ENCODE assay signal across 8 cellular contexts in the genomic region with DNA sequence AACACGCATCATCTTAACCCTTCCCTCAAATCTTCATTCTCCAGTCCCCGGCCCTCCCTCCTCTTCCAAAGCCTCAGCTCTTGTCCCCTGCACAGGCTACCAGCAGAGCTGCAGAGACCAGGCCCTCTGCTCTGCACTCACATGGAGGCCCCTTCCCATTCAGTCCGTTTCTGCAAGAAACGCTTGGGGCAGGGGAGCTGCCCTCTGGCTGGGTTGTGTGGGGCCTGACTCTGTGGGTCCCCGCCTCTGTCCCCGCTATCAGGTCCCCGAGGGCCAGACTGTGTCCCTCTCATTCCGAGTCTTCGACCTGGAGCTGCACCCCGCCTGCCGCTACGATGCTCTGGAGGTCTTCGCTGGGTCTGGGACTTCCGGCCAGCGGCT. TPM values are rescaled to one million over a fixed set of nuclear protein-coding genes. Genes with fewer than 3 reads are reported as not detected.
DNase-seq lines count a peak whose midpoint lies in the region; ATAC-seq, FAIRE-seq and TF ChIP-seq lines count a peak whose summit lies in the region.

No MANE protein-coding gene starts in this region.

- TF ChIP-seq POLR2A in GM12878 (IDR thresholded peaks at IDR 0.05; ENCODE audit: low read depth, low read length) = no peak

- H3K18ac ChIP-seq in mesendoderm (ENCODE audit: low read length) = no peak overlapping the region

- BruUV-seq in GM12878 (replicated peaks; lab: Mats Ljungman, UMichigan) = no TSS peak

- no peaks in the 10 kb centered on the region for H3K9me3 ChIP-seq in CD4-positive, alpha-beta T cell (ENCODE audit: control insufficient read depth, low read length)
- H3K9me3 ChIP-seq in GM12878 (replicated peaks; ENCODE audit: control insufficient read depth, insufficient read depth, low read length) (no peaks in the 10 kb centered on the region), aorta (ENCODE audit: control insufficient read depth, low read length) (no peaks in the 10 kb centered on the region)

- TF ChIP-seq CTCF in CD4-positive, alpha-beta T cell (IDR thresholded peaks at IDR 0.05) = no peak
- TF ChIP-seq CTCF in GM12878 (IDR thresholded peaks at IDR 0.05 in 2 of 3, conservative IDR thresholded peaks at IDR 0.05 in 1 of 3; ENCODE audit: control insufficient read depth in 2 of 3, extremely low read depth in 1 of 3, insufficient read depth in 1 of 3, low read depth in 3 of 3, low read length in 3 of 3) = no peak

- H2AFZ ChIP-seq in GM12878 (ENCODE audit: control insufficient read depth, low read depth, low read length) = peak overlapping the region; percentile 92

- POLR2A ChIA-PET in CD4-positive, alpha-beta T cell (lab: Charles Lee) = interaction anchor here (0.8 to 3.6 kb wide), 4 partner anchors 8 to 102 kb away, joined by 3 to 38 read pairs (median 6); partner anchors contain the start of genes FBXO24, LRCH4 and MOSPD3
- POLR2A ChIA-PET in GM12878 (lab: Charles Lee) = interaction anchor here (0.6 to 1.1 kb wide), 4 partner anchors 9 to 108 kb away, joined by 3 to 4 read pairs (median 4); partner anchors contain the start of gene MOSPD3

- H3K23ac ChIP-seq in mesendoderm (ENCODE audit: low read length) = no peak overlapping the region

- no peak for TF ChIP-seq EP300 in GM12878 (IDR thresholded peaks at IDR 0.05; ENCODE audit: borderline replicate concordance in 1 of 2, control insufficient read depth in 1 of 2, low read depth in 2 of 2, low read length in 2 of 2)

- FAIRE-seq in GM12878 (lab: Jason Lieb, UNC) = peak; percentile 49

- no peak overlapping the region for H2AK5ac ChIP-seq in mesendoderm (ENCODE audit: low read length)

- H3K4me1 ChIP-seq in GM12878 (ENCODE audit: control insufficient read depth, insufficient read depth, low read length) (peaks cover 10% of the 10 kb centered on the region), mesendoderm (ENCODE audit: control insufficient read depth, low read depth, low read length) (peaks cover 8% of the 10 kb centered on the region), aorta (ENCODE audit: control insufficient read depth in 1 of 2, insufficient read depth in 2 of 2, low read length in 2 of 2) (no peaks in the 10 kb centered on the region)

- H2BK15ac ChIP-seq in mesendoderm (replicated peaks; ENCODE audit: low read depth) = no peak overlapping the region

- ATAC-seq in CD4-positive, alpha-beta T cell (ENCODE audit: poor library complexity) = peak; percentile 8
- ATAC-seq in HG03432 (IDR thresholded peaks at IDR 0.05; ENCODE audit: unreplicated experiment) = peak; percentile 11
- no peak; the same call in none of the 3 replicates for ATAC-seq in GM12878
- ATAC-seq in aorta (ENCODE audit: low FRiP score) = no peak
- ATAC-seq in HG03520 (IDR thresholded peaks at IDR 0.05; ENCODE audit: unreplicated experiment) = no peak

- 18% methylated on average over 15 of the region's 15 CpGs for WGBS in GM12878 (ENCODE audit: insufficient coverage, insufficient replicate concordance, low lambda C conversion rate, missing lambda C conversion rate)
- WGBS in mesendoderm (ENCODE audit: extremely low coverage, insufficient coverage, low lambda C conversion rate) = no CpG with 5 or more reads among the region's 15 CpGs
- 6% methylated on average over 15 of the region's 15 CpGs for WGBS in aorta, 2 donors

- H4K5ac ChIP-seq in mesendoderm (ENCODE audit: low read length) = no peak overlapping the region

- SMC1A ChIA-PET in GM12878 (lab: Charles Lee; ENCODE audit: uncharacterized antibody, unreplicated experiment) = interaction anchor here (1.3 kb wide), 1 partner anchor 18 kb away, joined by 6 read pairs; the partner anchor contains the start of genes FBXO24 and LRCH4

- H3K79me1 ChIP-seq in mesendoderm (ENCODE audit: low read length) = no peaks in the 10 kb centered on the region

- peak overlapping the region; percentile 41 for H3K4ac ChIP-seq in mesendoderm (ENCODE audit: low read depth, low read length)

- H4K20me1 ChIP-seq in GM12878 (ENCODE audit: control insufficient read depth, insufficient read depth) = no peaks in the 10 kb centered on the region

- H2BK5ac ChIP-seq in mesendoderm (ENCODE audit: low read length) = no peak overlapping the region

- H3K27me3 ChIP-seq in CD4-positive, alpha-beta T cell (ENCODE audit: control insufficient read depth, insufficient read depth, low read length) = no peaks in the 10 kb centered on the region
- H3K27me3 ChIP-seq in GM12878 (replicated peaks in 1 of 2; ENCODE audit: control insufficient read depth in 2 of 2, insufficient read depth in 2 of 2, low read length in 1 of 2) (peaks cover 2 to 5% of the 10 kb centered on the region in 2 experiments; a peak in 2 of 4 replicates), mesendoderm (ENCODE audit: insufficient read depth, low read length, poor library complexity) (no peaks in the 10 kb centered on the region), aorta (ENCODE audit: control insufficient read depth in 1 of 2, insufficient read depth in 2 of 2, low read length in 1 of 2) (no peaks in the 10 kb centered on the region)

- peak overlapping the region; percentile 95 for H3K56ac ChIP-seq in mesendoderm (ENCODE audit: low read length)

- peak overlapping the region; percentile 62 for H3K4me3 Mint-ChIP-seq in CD4-positive, alpha-beta T cell

- H3K9me3 Mint-ChIP-seq in CD4-positive, alpha-beta T cell = no peaks in the 10 kb centered on the region

- DNase-seq in CD4-positive, alpha-beta T cell = no peak
- DNase-seq in GM12878 (ENCODE audit: low read depth, low spot score) (no peak), mesendoderm (peak; percentile 83), aorta (no peak), ecto neural progenitor cell (ENCODE audit: low spot score) (no peak)
- no peak for DNase-seq in effector CD4-positive, alpha-beta T cell

- H3K9ac ChIP-seq in GM12878 (ENCODE audit: control insufficient read depth, insufficient read depth, low read length) (peak overlapping the region; percentile 40; the same call in 1 of the 2 replicates), mesendoderm (ENCODE audit: low read length) (peak overlapping the region; percentile 72)

- intact Hi-C loops in CD4-positive, alpha-beta T cell (cut with DNase I, micrococcal nuclease) = loop anchor here (1.0 to 2.0 kb wide), 5 partner anchors 16 to 88 kb away; partner anchors contain the start of genes FBXO24 (in 1 of the 2), GNB2 (in 1 of the 2) and LRCH4 (in 1 of the 2)
- intact Hi-C loops in GM12878 (cut with micrococcal nuclease; ENCODE audit: unreplicated experiment) = no loop called here
- intact Hi-C loops in aorta (cut with DNase I) = no loop called here

- H2BK120ac ChIP-seq in mesendoderm (ENCODE audit: low read depth, low read length) = no peak overlapping the region

- H3K27ac ChIP-seq in CD4-positive, alpha-beta T cell (ENCODE audit: low read depth, low read length) = peak overlapping the region; percentile 13
- H3K27ac ChIP-seq in GM12878 (ENCODE audit: control insufficient read depth, insufficient read depth) (no peak overlapping the region), mesendoderm (ENCODE audit: low read depth, low read length) (peak overlapping the region; percentile 17), aorta (ENCODE audit: low read depth in 1 of 2, low read length in 2 of 2) (peak overlapping the region in 1 of 2 donors; percentile 85)

- in situ Hi-C loops in GM12878 (cut with MboI) = no loop called here

- RAD21 ChIA-PET in GM12878 (lab: Charles Lee; ENCODE audit: unreplicated experiment) = interaction anchor here (0.6 to 1.4 kb wide), 3 partner anchors 18 to 104 kb away, joined by 3 to 4 read pairs (median 3); partner anchors contain the start of genes FBXO24 and LRCH4

- H4K8ac ChIP-seq in mesendoderm (ENCODE audit: low read depth, low read length) = no peak overlapping the region

- TF ChIP-seq RAD21 in GM12878 (IDR thresholded peaks at IDR 0.05; ENCODE audit: insufficient read depth, low read depth, low read length) = no peak

- CTCF ChIA-PET in CD4-positive, alpha-beta T cell (lab: Charles Lee) = interaction anchor here (0.6 to 2.3 kb wide), 3 partner anchors 10 to 101 kb away, joined by 3 to 8 read pairs (median 4); partner anchors contain the start of gene POP7
- CTCF ChIA-PET in GM12878 (lab: Yijun Ruan, JAX) = interaction anchor here (1.7 to 2.2 kb wide), 2 partner anchors 9 to 15 kb away, joined by 4 to 6 read pairs; partner anchors contain the start of gene MOSPD3

- peaks cover 23% of the 10 kb centered on the region for H3K4me1 Mint-ChIP-seq in CD4-positive, alpha-beta T cell (ENCODE audit: low read depth)

- no peaks in the 10 kb centered on the region for H3K79me2 ChIP-seq in GM12878 (ENCODE audit: control insufficient read depth, insufficient read depth, low read length)
- no peaks in the 10 kb centered on the region for H3K79me2 ChIP-seq in mesendoderm (ENCODE audit: control insufficient read depth, insufficient read depth, low read length)

- no peaks in the 10 kb centered on the region for H3K36me3 Mint-ChIP-seq in CD4-positive, alpha-beta T cell (ENCODE audit: low read depth)

- H3K4me3 ChIP-seq in GM12878 (no peak overlapping the region; the same call in 1 of the 2 replicates), mesendoderm (ENCODE audit: low read length) (peak overlapping the region; percentile 16), aorta (ENCODE audit: low read length in 2 of 2) (peak overlapping the region; percentile 0 to 51)

- H3K27ac Mint-ChIP-seq in CD4-positive, alpha-beta T cell = peak overlapping the region; percentile 76

- no peaks in the 10 kb centered on the region for H3K27me3 Mint-ChIP-seq in CD4-positive, alpha-beta T cell

- H3K4me2 ChIP-seq in GM12878 (ENCODE audit: control insufficient read depth, insufficient read depth) (peak overlapping the region; percentile 99), mesendoderm (ENCODE audit: low read length) (peak overlapping the region; percentile 69)

- no peaks in the 10 kb centered on the region for H3K36me3 ChIP-seq in GM12878 (ENCODE audit: control insufficient read depth in 2 of 2, insufficient read depth in 2 of 2, low read length in 1 of 2)
- no peaks in the 10 kb centered on the region for H3K36me3 ChIP-seq in mesendoderm (ENCODE audit: control insufficient read depth, insufficient read depth, low read length)
- H3K36me3 ChIP-seq in aorta (ENCODE audit: control insufficient read depth in 1 of 2, insufficient read depth in 2 of 2, low read length in 1 of 2) = no peaks in the 10 kb centered on the region

RNA-seq across cellular contexts. Expression of gene PCOLCE, which starts 1.5 kb away (rescaled TPM):
- 1 to 10 TPM; 6.7 to 7.5 TPM for total RNA-seq in CD4-positive, alpha-beta T cell
- total RNA-seq in GM12878 (2013; cell fraction: nucleolus; rRNA removed) = 1.6 TPM in 1 of 2 replicates, not detected in the other
- total RNA-seq in GM12878 (2014; rRNA removed) = 0.85 and 0.87 TPM in 2 replicates
- 0.32 and 0.40 TPM in 2 replicates for total RNA-seq in GM12878 (2014; rRNA removed; fragmentation: Illumina TruSeq; extraction: Trizol)
- total RNA-seq in GM12878 (2021) = 2.5 and 3.4 TPM in 2 replicates
- 1.1 TPM for polyA plus RNA-seq in GM12878 (2011; ENCODE audit: low read depth)
- polyA plus RNA-seq in GM12878 (2011; rRNA removed) = 0.56 and 0.88 TPM in 2 replicates
- polyA plus RNA-seq in GM12878 (2011; cell fraction: cytosol; rRNA removed) = 1.1 and 1.4 TPM in 2 replicates
- polyA plus RNA-seq in GM12878 (2011; cell fraction: nucleus; rRNA removed) = 8.6 and 9.6 TPM in 2 replicates
- polyA plus RNA-seq in GM12878 (2012) = 4.3 and 5.7 TPM in 2 replicates
- 0.57 and 1.0 TPM in 2 replicates for polyA plus RNA-seq in GM12878 (2014; fragmentation: Illumina TruSeq; extraction: Trizol)
- polyA plus RNA-seq in GM12878 (2014; fragmentation: Nextera tagmentation; extraction: Ambion mirVana) = under 1 TPM; 0.27 to 0.45 TPM
- polyA plus RNA-seq in GM12878 (2014; rRNA removed) = 2.2 and 2.9 TPM in 2 replicates
- 1 to 10 TPM; 1.8 to 2.7 TPM for polyA plus RNA-seq in GM12878 (2016; fragmentation: Nextera tagmentation; extraction: Ambion mirVana)
- polyA minus RNA-seq in GM12878 (2011; rRNA and poly(A)+ RNA removed) = 0.36 TPM in 1 of 2 replicates, not detected in the other
- not detected in 2 replicates for polyA minus RNA-seq in GM12878 (2011; cell fraction: cytosol; rRNA and poly(A)+ RNA removed)
- polyA minus RNA-seq in GM12878 (2011; cell fraction: nucleus; rRNA and poly(A)+ RNA removed) = 1.8 and 2.7 TPM in 2 replicates
- 32.1 TPM for polyA plus RNA-seq in mesendoderm (2013, experiment 1 of 2)
- polyA plus RNA-seq in mesendoderm (2013, experiment 2 of 2) = 33.1 TPM
- 100 to 1,000 TPM in 1 of 2 donors, 10 to 100 TPM in 1; 75.1 to 277 TPM for total RNA-seq in aorta
- polyA plus RNA-seq in aorta = 100 to 1,000 TPM in 1 of 2 donors, 10 to 100 TPM in 1; 34.3 to 341 TPM

RNA-seq across cellular contexts. Expression of gene MOSPD3, which starts 8.7 kb away (rescaled TPM):
- total RNA-seq in CD4-positive, alpha-beta T cell = 10 to 100 TPM in 1 of 2 experiments, 1 to 10 TPM in 1; 8.5 to 10.9 TPM
- total RNA-seq in GM12878 (2013; cell fraction: nucleolus; rRNA removed) = 2.1 and 2.3 TPM in 2 replicates
- total RNA-seq in GM12878 (2014; rRNA removed) (4.4 and 6.7 TPM in 2 replicates), GM12878 (2014; rRNA removed; fragmentation: Illumina TruSeq; extraction: Trizol) (1.8 and 2.6 TPM in 2 replicates), GM12878 (2021) (7.7 and 7.8 TPM in 2 replicates), aorta (10 to 100 TPM; 15.1 to 19.1 TPM)
- polyA plus RNA-seq in GM12878 (2011; ENCODE audit: low read depth) = 4.1 TPM
- polyA plus RNA-seq in GM12878 (2011; rRNA removed) (0.71 and 1.7 TPM in 2 replicates), GM12878 (2014; fragmentation: Illumina TruSeq; extraction: Trizol) (1.2 and 2.9 TPM in 2 replicates), GM12878 (2014; fragmentation: Nextera tagmentation; extraction: Ambion mirVana) (1 to 10 TPM in 1 of 2 experiments, under 1 TPM in 1; 0.61 to 1.2 TPM), GM12878 (2014; rRNA removed) (5.3 and 9.0 TPM in 2 replicates), GM12878 (2016; fragmentation: Nextera tagmentation; extraction: Ambion mirVana) (10 to 100 TPM in 1 of 2 experiments, 1 to 10 TPM in 1; 9.3 to 13.6 TPM), aorta (10 to 100 TPM; 14.0 to 33.0 TPM)
- polyA plus RNA-seq in GM12878 (2011; cell fraction: cytosol; rRNA removed) = 2.7 and 3.3 TPM in 2 replicates
- polyA plus RNA-seq in GM12878 (2011; cell fraction: nucleus; rRNA removed) = 8.5 and 8.7 TPM in 2 replicates
- 11.0 and 11.9 TPM in 2 replicates for polyA plus RNA-seq in GM12878 (2012)
- polyA minus RNA-seq in GM12878 (2011; rRNA and poly(A)+ RNA removed) = 0.29 and 2.3 TPM in 2 replicates
- polyA minus RNA-seq in GM12878 (2011; cell fraction: cytosol; rRNA and poly(A)+ RNA removed) = 1.4 and 2.8 TPM in 2 replicates
- 2.3 and 3.0 TPM in 2 replicates for polyA minus RNA-seq in GM12878 (2011; cell fraction: nucleus; rRNA and poly(A)+ RNA removed)
- polyA plus RNA-seq in mesendoderm (2013, experiment 1 of 2) = 16.3 TPM
- polyA plus RNA-seq in mesendoderm (2013, experiment 2 of 2) = 16.5 TPM

RNA-seq across cellular contexts. Expression of gene FBXO24, which starts 17.6 kb away (rescaled TPM):
- total RNA-seq in CD4-positive, alpha-beta T cell = under 1 TPM; 0.66 to 0.78 TPM
- 1.7 and 2.4 TPM in 2 replicates for total RNA-seq in GM12878 (2013; cell fraction: nucleolus; rRNA removed)
- total RNA-seq in GM12878 (2014; rRNA removed) (0.11 and 0.16 TPM in 2 replicates), GM12878 (2014; rRNA removed; fragmentation: Illumina TruSeq; extraction: Trizol) (0.23 and 0.31 TPM in 2 replicates), GM12878 (2021) (not detected in 2 replicates), aorta (under 1 TPM in 1 of 2 donors, not detected in 1; 0.81 TPM)
- not detected for polyA plus RNA-seq in GM12878 (2011; ENCODE audit: low read depth)
- polyA plus RNA-seq in GM12878 (2011; rRNA removed) (0.78 and 0.96 TPM in 2 replicates), GM12878 (2014; fragmentation: Illumina TruSeq; extraction: Trizol) (0.24 TPM in 1 of 2 replicates, not detected in the other), GM12878 (2014; fragmentation: Nextera tagmentation; extraction: Ambion mirVana) (not detected), GM12878 (2014; rRNA removed) (0.30 and 0.60 TPM in 2 replicates), GM12878 (2016; fragmentation: Nextera tagmentation; extraction: Ambion mirVana) (under 1 TPM in 1 of 2 experiments, not detected in 1; 0.19 TPM), aorta (1 to 10 TPM in 1 of 2 donors, not detected in 1; 1.2 TPM)
- polyA plus RNA-seq in GM12878 (2011; cell fraction: cytosol; rRNA removed) = 0.74 and 0.88 TPM in 2 replicates
- polyA plus RNA-seq in GM12878 (2011; cell fraction: nucleus; rRNA removed) = 2.2 and 2.8 TPM in 2 replicates
- 0.09 and 0.48 TPM in 2 replicates for polyA plus RNA-seq in GM12878 (2012)
- polyA minus RNA-seq in GM12878 (2011; rRNA and poly(A)+ RNA removed) = 1.2 and 2.0 TPM in 2 replicates
- not detected in 2 replicates for polyA minus RNA-seq in GM12878 (2011; cell fraction: cytosol; rRNA and poly(A)+ RNA removed)
- 0.73 and 1.2 TPM in 2 replicates for polyA minus RNA-seq in GM12878 (2011; cell fraction: nucleus; rRNA and poly(A)+ RNA removed)
- polyA plus RNA-seq in mesendoderm (2013, experiment 1 of 2) = 0.13 TPM
- 0.11 TPM for polyA plus RNA-seq in mesendoderm (2013, experiment 2 of 2)

RNA-seq across cellular contexts. Expression of gene LRCH4, which starts 17.8 kb away (rescaled TPM):
- 100 to 1,000 TPM; 313 to 317 TPM for total RNA-seq in CD4-positive, alpha-beta T cell
- total RNA-seq in GM12878 (2013; cell fraction: nucleolus; rRNA removed) = 63.4 and 80.4 TPM in 2 replicates
- 38.1 and 41.9 TPM in 2 replicates for total RNA-seq in GM12878 (2014; rRNA removed)
- 10.9 and 11.9 TPM in 2 replicates for total RNA-seq in GM12878 (2014; rRNA removed; fragmentation: Illumina TruSeq; extraction: Trizol)
- 82.6 and 96.7 TPM in 2 replicates for total RNA-seq in GM12878 (2021)
- 11.7 TPM for polyA plus RNA-seq in GM12878 (2011; ENCODE audit: low read depth)
- polyA plus RNA-seq in GM12878 (2011; rRNA removed) = 7.6 and 15.4 TPM in 2 replicates
- 17.3 and 25.9 TPM in 2 replicates for polyA plus RNA-seq in GM12878 (2011; cell fraction: cytosol; rRNA removed)
- 141 and 178 TPM in 2 replicates for polyA plus RNA-seq in GM12878 (2011; cell fraction: nucleus; rRNA removed)
- polyA plus RNA-seq in GM12878 (2012) = 29.9 and 33.1 TPM in 2 replicates
- 2.7 and 10.8 TPM in 2 replicates for polyA plus RNA-seq in GM12878 (2014; fragmentation: Illumina TruSeq; extraction: Trizol)
- polyA plus RNA-seq in GM12878 (2014; fragmentation: Nextera tagmentation; extraction: Ambion mirVana) = 1 to 10 TPM in 1 of 2 experiments, under 1 TPM in 1; 0.58 to 1.7 TPM
- 68.0 and 84.2 TPM in 2 replicates for polyA plus RNA-seq in GM12878 (2014; rRNA removed)
- 10 to 100 TPM; 41.4 to 64.0 TPM for polyA plus RNA-seq in GM12878 (2016; fragmentation: Nextera tagmentation; extraction: Ambion mirVana)
- polyA minus RNA-seq in GM12878 (2011; rRNA and poly(A)+ RNA removed) = 9.2 and 21.5 TPM in 2 replicates
- polyA minus RNA-seq in GM12878 (2011; cell fraction: cytosol; rRNA and poly(A)+ RNA removed) = 10.2 and 24.1 TPM in 2 replicates
- 31.4 and 55.1 TPM in 2 replicates for polyA minus RNA-seq in GM12878 (2011; cell fraction: nucleus; rRNA and poly(A)+ RNA removed)
- 20.9 TPM for polyA plus RNA-seq in mesendoderm (2013, experiment 1 of 2)
- polyA plus RNA-seq in mesendoderm (2013, experiment 2 of 2) = 20.1 TPM
- total RNA-seq in aorta = 10 to 100 TPM; 39.1 to 56.0 TPM
- polyA plus RNA-seq in aorta = 10 to 100 TPM; 26.3 to 68.2 TPM

RNA-seq across cellular contexts. Expression of gene SAP25, which starts 30.0 kb away (rescaled TPM):
- 10 to 100 TPM; 52.0 to 53.4 TPM for total RNA-seq in CD4-positive, alpha-beta T cell
- 2.1 TPM in 1 of 2 replicates, not detected in the other for total RNA-seq in GM12878 (2013; cell fraction: nucleolus; rRNA removed)
- total RNA-seq in GM12878 (2014; rRNA removed) (1.8 and 1.9 TPM in 2 replicates), GM12878 (2014; rRNA removed; fragmentation: Illumina TruSeq; extraction: Trizol) (0.18 and 0.83 TPM in 2 replicates), GM12878 (2021) (7.0 and 8.3 TPM in 2 replicates), aorta (1 to 10 TPM; 2.1 to 7.5 TPM)
- 4.0 TPM for polyA plus RNA-seq in GM12878 (2011; ENCODE audit: low read depth)
- polyA plus RNA-seq in GM12878 (2011; rRNA removed) (0.19 and 0.60 TPM in 2 replicates), GM12878 (2014; fragmentation: Illumina TruSeq; extraction: Trizol) (0.15 TPM in 1 of 2 replicates, not detected in the other), GM12878 (2014; fragmentation: Nextera tagmentation; extraction: Ambion mirVana) (1 to 10 TPM in 1 of 2 experiments, under 1 TPM in 1; 0.14 to 1.1 TPM), GM12878 (2014; rRNA removed) (8.6 and 12.5 TPM in 2 replicates), GM12878 (2016; fragmentation: Nextera tagmentation; extraction: Ambion mirVana) (1 to 10 TPM; 1.1 to 2.8 TPM), aorta (1 to 10 TPM in 1 of 2 donors, under 1 TPM in 1; 0.75 to 9.9 TPM)
- polyA plus RNA-seq in GM12878 (2011; cell fraction: cytosol; rRNA removed) = 0.81 and 1.7 TPM in 2 replicates
- polyA plus RNA-seq in GM12878 (2011; cell fraction: nucleus; rRNA removed) = 21.7 and 26.8 TPM in 2 replicates
- polyA plus RNA-seq in GM12878 (2012) = 5.1 and 6.3 TPM in 2 replicates
- not detected in 2 replicates for polyA minus RNA-seq in GM12878 (2011; rRNA and poly(A)+ RNA removed)
- polyA minus RNA-seq in GM12878 (2011; cell fraction: cytosol; rRNA and poly(A)+ RNA removed) = not detected in 2 replicates
- polyA minus RNA-seq in GM12878 (2011; cell fraction: nucleus; rRNA and poly(A)+ RNA removed) = 1.5 and 3.0 TPM in 2 replicates
- 3.2 TPM for polyA plus RNA-seq in mesendoderm (2013, experiment 1 of 2)
- polyA plus RNA-seq in mesendoderm (2013, experiment 2 of 2) = 3.2 TPM

Comparison
In these comparisons a context has a peak if more than half of its experiments do, and no peak if none do; other contexts are left out.
1. ATAC-seq: peak in CD4-positive, alpha-beta T cell (single experiment) and HG03432 (single experiment); none in GM12878 (single experiment), aorta (single experiment) and HG03520 (single experiment).
2. RNA of gene PCOLCE, which starts 1.5 kb away (total RNA-seq): 75.1 to 277 TPM in aorta; 6.7 to 7.5 TPM in CD4-positive, alpha-beta T cell and 0.32 to 3.4 TPM in GM12878; every median in the first group is over 4 times any median in the second.
3. intact Hi-C loops: an anchor here in CD4-positive, alpha-beta T cell (1.0 to 2.0 kb wide); none called in GM12878 and aorta.